Comparison of ENCODE assay signal across 18 cellular contexts in the genomic region with DNA sequence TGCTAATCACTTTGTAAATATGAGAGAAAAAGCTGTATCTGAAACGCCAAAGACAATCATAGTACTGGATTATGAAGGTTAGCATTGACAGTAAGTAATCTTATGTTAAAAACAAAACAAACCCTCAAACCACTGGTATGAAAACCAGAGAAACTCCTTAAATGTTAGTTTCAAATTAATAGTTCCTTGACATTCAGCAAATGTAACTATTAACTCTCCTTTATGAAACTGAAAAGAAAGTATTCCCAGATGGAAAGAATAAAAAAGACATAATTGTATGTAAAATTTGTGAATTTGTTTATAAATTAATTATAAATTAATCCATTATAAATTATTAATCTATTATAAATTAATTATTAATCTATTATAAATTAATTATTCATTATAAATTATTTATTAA. TPM values are rescaled to one million over a fixed set of nuclear protein-coding genes. Genes with fewer than 3 reads are reported as not detected.
"Had no signal": no experiment of that assay in that cellular context is flagged by ENCODE, and none has a peak within 500 bp of the region (broad histone marks: within the 10 kb centered on the region; RNA-seq: fewer than 3 reads in every experiment).

No MANE protein-coding gene starts in this region.

- H3K27me3 Mint-ChIP-seq: activated CD4-positive, alpha-beta memory T cell treated with anti-CD3 and anti-CD28 coated beads for 36 hours; activated CD4-positive, alpha-beta T cell treated with anti-CD3 and anti-CD28 coated beads for 36 hours; activated CD8-positive, alpha-beta memory T cell treated with anti-CD3 and anti-CD28 coated beads, Interleukin-2, amount 10 ng/mL, durations not matched to agents 7 days and 5 days had no signal

- H3K4me3 Mint-ChIP-seq: activated CD4-positive, alpha-beta memory T cell treated with anti-CD3 and anti-CD28 coated beads for 36 hours; activated CD4-positive, alpha-beta T cell treated with anti-CD3 and anti-CD28 coated beads for 36 hours; activated CD8-positive, alpha-beta memory T cell treated with anti-CD3 and anti-CD28 coated beads, Interleukin-2, amount 10 ng/mL, durations not matched to agents 7 days and 5 days; activated T-cell treated with anti-CD3 and anti-CD28 coated beads, Interleukin-2, amount 50 U/mL, for 4 hours; endodermal cell; immature natural killer cell; nephron progenitor cell had no signal

- H3K27ac ChIP-seq: cardiac muscle cell, dorsolateral prefrontal cortex, heart left ventricle, spleen, stomach, testis, WERI-Rb-1 had no signal

- H3K27me3 ChIP-seq: cardiac muscle cell, dorsolateral prefrontal cortex, heart left ventricle, spleen, stomach, testis had no signal

- H3K9me3 Mint-ChIP-seq: activated CD4-positive, alpha-beta memory T cell treated with anti-CD3 and anti-CD28 coated beads for 36 hours; activated T-cell treated with anti-CD3 and anti-CD28 coated beads, Interleukin-2, amount 50 U/mL, for 4 hours; endodermal cell had no signal

- H3K27ac Mint-ChIP-seq: activated CD4-positive, alpha-beta memory T cell treated with anti-CD3 and anti-CD28 coated beads for 36 hours; activated CD4-positive, alpha-beta T cell treated with anti-CD3 and anti-CD28 coated beads for 36 hours; activated CD8-positive, alpha-beta memory T cell treated with anti-CD3 and anti-CD28 coated beads, Interleukin-2, amount 10 ng/mL, durations not matched to agents 7 days and 5 days; endodermal cell; nephron progenitor cell had no signal

- H3K4me1 ChIP-seq: heart left ventricle, spleen, testis had no signal

- ATAC-seq: activated CD4-positive, alpha-beta T cell treated with anti-CD3 and anti-CD28 coated beads for 36 hours; activated CD8-positive, alpha-beta memory T cell treated with anti-CD3 and anti-CD28 coated beads, Interleukin-2, amount 10 ng/mL, durations not matched to agents 7 days and 5 days; activated T-cell treated with anti-CD3 and anti-CD28 coated beads, Interleukin-2, amount 50 U/mL, for 4 hours; heart left ventricle; sciatic nerve had no signal

- H3K4me3 ChIP-seq: cardiac muscle cell, dorsolateral prefrontal cortex, heart left ventricle, spleen, stomach, testis had no signal

- DNase-seq: activated CD4-positive, alpha-beta memory T cell treated with anti-CD3 and anti-CD28 coated beads for 36 hours; activated CD4-positive, alpha-beta T cell treated with anti-CD3 and anti-CD28 coated beads for 36 hours; activated CD8-positive, alpha-beta memory T cell treated with anti-CD3 and anti-CD28 coated beads, Interleukin-2, amount 10 ng/mL, durations not matched to agents 7 days and 5 days; activated gamma-delta T cell; activated T-cell treated with anti-CD3 and anti-CD28 coated beads, Interleukin-2, amount 50 U/mL, for 4 hours; dorsolateral prefrontal cortex; endodermal cell; heart left ventricle; immature natural killer cell; mesendoderm; nephron progenitor cell; spleen; stomach; testis; WERI-Rb-1 had no signal

- H3K9me3 ChIP-seq: heart left ventricle, spleen, stomach, testis had no signal

- H3K4me1 Mint-ChIP-seq: activated CD4-positive, alpha-beta T cell treated with anti-CD3 and anti-CD28 coated beads for 36 hours; activated CD8-positive, alpha-beta memory T cell treated with anti-CD3 and anti-CD28 coated beads, Interleukin-2, amount 10 ng/mL, durations not matched to agents 7 days and 5 days; immature natural killer cell; nephron progenitor cell had no signal

RNA-seq across cellular contexts. Expression of gene KLHL41, which starts 51.9 kb away (rescaled TPM):
- total RNA-seq: activated T-cell treated with anti-CD3 and anti-CD28 coated beads, Interleukin-2, amount 50 U/mL, for 4 hours; endodermal cell; epithelial cell of proximal tubule had no signal
